9 cellular contexts compared by ENCODE assay signal in the genomic region with DNA sequence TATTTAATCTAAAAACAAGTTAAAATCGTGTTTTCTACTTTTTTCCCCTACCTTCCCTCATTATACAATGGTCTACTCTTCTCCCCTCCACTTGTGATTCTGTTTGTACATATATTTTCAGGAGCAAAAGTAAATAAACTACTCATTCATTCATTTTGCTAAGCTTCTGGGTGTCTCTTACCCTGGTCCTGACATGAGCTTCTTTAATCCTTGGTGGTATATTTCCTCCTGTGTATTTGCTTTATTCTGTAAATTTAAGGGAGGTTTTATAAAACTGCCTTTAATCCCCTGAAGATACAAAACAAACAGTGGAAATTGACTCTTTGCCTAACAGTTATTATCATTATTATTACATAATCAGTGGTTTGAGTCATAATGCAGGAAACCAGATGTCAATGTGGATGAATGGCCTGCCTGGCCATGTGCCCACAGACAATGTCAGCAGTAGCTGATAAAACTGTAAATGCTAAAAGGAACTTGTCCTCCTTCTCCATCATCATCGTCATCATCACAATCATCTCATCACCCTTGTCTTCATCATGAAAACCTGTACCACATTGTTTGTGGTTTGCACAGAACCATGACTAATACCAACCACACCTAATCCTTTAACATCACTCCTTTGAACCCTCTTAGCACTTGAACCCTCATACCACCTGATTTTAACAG.
A peak's percentile ranks its signal among the peaks of the same experiment; 100 is the strongest.
DNase-seq lines count a peak whose midpoint lies in the region; ATAC-seq and TF ChIP-seq lines count a peak whose summit lies in the region.
"Had no signal": no experiment of that assay in that cellular context is flagged by ENCODE, and none has a peak within 500 bp of the region (broad histone marks: within the 10 kb centered on the region; RNA-seq: fewer than 3 reads in every experiment).

No MANE protein-coding gene starts in this region.

- no peaks in the 10 kb centered on the region for H3K9me3 ChIP-seq in testis

- H3K27me3 ChIP-seq in testis = no peaks in the 10 kb centered on the region

- intact Hi-C loops in testis (cut with DNase I; ENCODE audit: low total_unique reads) = no loop called here

- H3K4me1 ChIP-seq in testis = no peaks in the 10 kb centered on the region

- TF ChIP-seq POLR2A in testis (IDR thresholded peaks at IDR 0.05) = no peak

- no peak for ATAC-seq in GM19397 (IDR thresholded peaks at IDR 0.05; ENCODE audit: unreplicated experiment)
- ATAC-seq in HG02970 (IDR thresholded peaks at IDR 0.05; ENCODE audit: low FRiP score, unreplicated experiment) = no peak
- ATAC-seq in HG03280 (IDR thresholded peaks at IDR 0.05; ENCODE audit: unreplicated experiment) = no peak

- no peak for TF ChIP-seq CTCF in fibroblast of mammary gland (conservative IDR thresholded peaks at IDR 0.05; ENCODE audit: control insufficient read depth, insufficient read depth, low read depth, low read length)
- TF ChIP-seq CTCF in testis (IDR thresholded peaks at IDR 0.05) = no peak

- WGBS in testis, 2 donors = 43 to 45% methylated on average over 2 of the region's 2 CpGs

- no peaks in the 10 kb centered on the region for H3K36me3 ChIP-seq in testis (ENCODE audit: low read depth, missing control alignments)

- no peak overlapping the region for H3K4me3 ChIP-seq in fibroblast of mammary gland (ENCODE audit: control insufficient read depth, low read depth, low read length)
- no peak overlapping the region for H3K4me3 ChIP-seq in testis

- DNase-seq in HT-29 (ENCODE audit: low spot score) (peak; percentile 62), NOMO-1 treated with DMSO at 0.1 percent for 48 hours (lab: John Stamatoyannopoulos, UW; ENCODE audit: unreplicated experiment) (peak; percentile 69), fibroblast of mammary gland (ENCODE audit: low read depth) (peak; percentile 91), testis (peak; percentile 19)
- DNase-seq: immature natural killer cell, NCI-H1048 had no signal

- no peak overlapping the region for H3K27ac ChIP-seq in testis

Comparison
In these comparisons a context has a peak if more than half of its experiments do, and no peak if none do; other contexts are left out.
1. DNase-seq: peak in every context shown above with its lines; median percentile 91 in fibroblast of mammary gland; 69 in NOMO-1 treated with DMSO at 0.1 percent for 48 hours; 62 in HT-29; 19 in testis.